21 cellular contexts compared by ENCODE assay signal in genomic region chr19:48950830-48951519, GRCh38. TPM values are rescaled to one million over a fixed set of nuclear protein-coding genes. Genes with fewer than 3 reads are reported as not detected.
"Had no signal": no experiment of that assay in that cellular context is flagged by ENCODE, and none has a peak within 500 bp of the region (broad histone marks: within the 10 kb centered on the region; RNA-seq: fewer than 3 reads in every experiment).

No MANE protein-coding gene starts in this region.

- H3K4me3 ChIP-seq: dorsolateral prefrontal cortex, lower lobe of right lung, upper lobe of right lung had no signal

- H3K79me2 ChIP-seq: parathyroid adenoma had no signal

- FAIRE-seq: colon, islet of Langerhans had no signal

- H3K27me3 ChIP-seq: brain microvascular endothelial cell, dorsolateral prefrontal cortex, foreskin keratinocyte, neutrophil, upper lobe of right lung had no signal

- ATAC-seq: activated CD8-positive, alpha-beta memory T cell treated with anti-CD3 and anti-CD28 coated beads, Interleukin-2, amount 10 ng/mL, durations not matched to agents 7 days and 5 days; activated T-helper 17 cell treated with anti-CD3 and anti-CD28 coated beads, Interleukin-2, amount 50 U/mL, for 72 hours; foreskin keratinocyte; left cardiac atrium; lower lobe of right lung; natural killer cell treated with Interleukin-12 subunit alpha and Interleukin-12 subunit beta and Interleukin-15 and Interleukin-18, amount 100 ng/mL, for 72 hours; stimulated activated naive B cell treated with anti-CD40 and anti-IgM and Interleukin-4, amounts not matched to agents 10 μg/mL and 1 μg/mL and 100 μg/mL, for 72 hours; upper lobe of right lung had no signal

- H3K9me3 ChIP-seq: neutrophil, upper lobe of right lung had no signal

- H3K36me3 ChIP-seq: brain microvascular endothelial cell, neutrophil, upper lobe of right lung had no signal

- H3K4me1 ChIP-seq: foreskin keratinocyte had no signal

- H2AFZ ChIP-seq: parathyroid adenoma had no signal

- DNase-seq: activated CD4-positive, alpha-beta T cell treated with anti-CD3 and anti-CD28 coated beads, Interleukin-2, amount 50 U/mL, for 48 hours; activated CD8-positive, alpha-beta memory T cell treated with anti-CD3 and anti-CD28 coated beads, Interleukin-2, amount 10 ng/mL, durations not matched to agents 7 days and 5 days; activated naive CD4-positive, alpha-beta T cell treated with Interleukin-2 at 50 U/mL for 16 hours; brain microvascular endothelial cell; central memory CD4-positive, alpha-beta T cell; dorsolateral prefrontal cortex; foreskin keratinocyte; glutamatergic neuron; hippocampal formation; left cardiac atrium; lower lobe of right lung; stimulated activated naive B cell treated with anti-CD40 and anti-IgM and Interleukin-4, amounts not matched to agents 10 μg/mL and 1 μg/mL and 100 μg/mL, for 72 hours; T-helper 1 cell; T-helper 9 cell; upper lobe of right lung had no signal

- H3K27ac ChIP-seq: brain microvascular endothelial cell, dorsolateral prefrontal cortex, foreskin keratinocyte, lower lobe of right lung, neutrophil, parathyroid adenoma, upper lobe of right lung had no signal

- H3K9ac ChIP-seq: parathyroid adenoma had no signal

RNA-seq across cellular contexts. Expression of gene DHDH, which starts 17.5 kb away (rescaled TPM):
- total RNA-seq: left cardiac atrium had no signal
